Comparison of ENCODE assay signal across 21 cellular contexts in genomic region chr4:158346576-158346975, GRCh38.
"Had no signal": no experiment of that assay in that cellular context is flagged by ENCODE, and none has a peak within 500 bp of the region (broad histone marks: within the 10 kb centered on the region; RNA-seq: fewer than 3 reads in every experiment).

No MANE protein-coding gene starts in this region.

- H3K4me2 ChIP-seq: KMS-11 had no signal

- ATAC-seq: Panc1, PC-3, SK-N-SH treated with all-trans-retinoic acid at 6 μM for 48 hours had no signal

- DNase-seq: Kasumi-1, MM.1S, NCI-H1092 treated with DMSO at 0.1 percent for 48 hours, NCI-H1436, NCI-H187, NCI-H2029, NCI-H2081 treated with DMSO at 0.1 percent for 48 hours, NCI-H2171, NCI-H226, NCI-H446, NCI-H510A, NCI-H524 treated with DMSO at 0.1 percent for 48 hours, NCI-H69, NCI-H774, PC-3, SHP77 had no signal

- H3K9ac ChIP-seq: KMS-11 had no signal

- H3K27ac ChIP-seq: HL-60, KMS-11, RWPE1 had no signal
